In genomic region chr11:12543596-12544415, GRCh38 we compare ENCODE assay signal across 13 cellular contexts.
DNase-seq lines count a peak whose midpoint lies in the region; ATAC-seq and TF ChIP-seq lines count a peak whose summit lies in the region.
"Had no signal": no experiment of that assay in that cellular context is flagged by ENCODE, and none has a peak within 500 bp of the region (broad histone marks: within the 10 kb centered on the region; RNA-seq: fewer than 3 reads in every experiment).

No MANE protein-coding gene starts in this region.

- H3K27ac ChIP-seq in GM23248: no peak overlapping the region
- peak overlapping the region; percentile 58; the same call in 1 of the 2 replicates for H3K27ac ChIP-seq in RWPE1
- H3K27ac ChIP-seq in smooth muscle cell (ENCODE audit: low read depth): no peak overlapping the region

- no peak overlapping the region for H3K9ac ChIP-seq in GM23248
- no peak overlapping the region for H3K9ac ChIP-seq in smooth muscle cell (ENCODE audit: low read depth)

- H3K4me2 ChIP-seq in GM23248 (ENCODE audit: unreplicated experiment) (no peak overlapping the region), smooth muscle cell (no peak overlapping the region)

- H3K27me3 ChIP-seq in GM23248 (replicated peaks; ENCODE audit: insufficient read depth) (no peaks in the 10 kb centered on the region), smooth muscle cell (ENCODE audit: low read depth) (no peaks in the 10 kb centered on the region)

- ATAC-seq in HG03469 (IDR thresholded peaks at IDR 0.05; ENCODE audit: unreplicated experiment): no peak

- in situ Hi-C loops in GM23248 (cut with MboI): no loop called here

- no peaks in the 10 kb centered on the region for H3K36me3 ChIP-seq in GM23248 (ENCODE audit: low read depth)
- no peaks in the 10 kb centered on the region for H3K36me3 ChIP-seq in smooth muscle cell (ENCODE audit: low read depth)

- POLR2A ChIA-PET in RWPE1 (lab: Yijun Ruan, JAX; ENCODE audit: low non-redundant PET): no interaction called here

- CTCF ChIA-PET in RWPE1 (lab: Yijun Ruan, JAX): no interaction called here

- TF ChIP-seq CTCF in RWPE1 (conservative IDR thresholded peaks at IDR 0.05; ENCODE audit: low read depth) (no peak), smooth muscle cell (IDR thresholded peaks at IDR 0.05; ENCODE audit: borderline replicate concordance, insufficient read depth, poor library complexity, severe bottlenecking) (no peak)

- H2AFZ ChIP-seq in GM23248 (no peak overlapping the region), smooth muscle cell (ENCODE audit: low read depth) (no peak overlapping the region)

- WGBS in GM23248 (ENCODE audit: low coverage in 1 of 2, low lambda C conversion rate in 2 of 2, missing lambda C conversion rate in 2 of 2), 2 experiments: 81 to 83% methylated on average over 9 of the region's 9 CpGs
- WGBS in smooth muscle cell (ENCODE audit: low lambda C conversion rate): 83% methylated on average over 9 of the region's 9 CpGs

- H4K20me1 ChIP-seq in GM23248 (ENCODE audit: insufficient read depth): no peaks in the 10 kb centered on the region
- H4K20me1 ChIP-seq in smooth muscle cell (ENCODE audit: low read depth): no peaks in the 10 kb centered on the region

- no peaks in the 10 kb centered on the region for H3K79me2 ChIP-seq in GM23248 (ENCODE audit: insufficient read depth)
- H3K79me2 ChIP-seq in smooth muscle cell (ENCODE audit: low read depth): no peaks in the 10 kb centered on the region

- no peaks in the 10 kb centered on the region for H3K9me2 ChIP-seq in GM23248 (ENCODE audit: insufficient read depth)

- H3K4me3 ChIP-seq in GM23248 (no peak overlapping the region), smooth muscle cell (no peak overlapping the region)

- H3K9me3 ChIP-seq in GM23248 (ENCODE audit: low read depth) (no peaks in the 10 kb centered on the region), smooth muscle cell (replicated peaks; ENCODE audit: low read depth) (no peaks in the 10 kb centered on the region)

- H3F3A ChIP-seq in GM23248 (ENCODE audit: insufficient read depth) (peaks cover 31% of the 10 kb centered on the region), smooth muscle cell (ENCODE audit: low read depth) (peaks cover 20% of the 10 kb centered on the region)

- DNase-seq in A172 (ENCODE audit: low spot score): peak; percentile 13
- peak; percentile 20 for DNase-seq in GM23248
- peak; percentile 56 for DNase-seq in RWPE1 (ENCODE audit: low spot score)
- DNase-seq in kidney glomerular epithelial cell (lab: John Stamatoyannopoulos, UW): peak; percentile 36
- no peak for DNase-seq in NCI-H1694 treated with DMSO at 0.1 percent for 48 hours (lab: John Stamatoyannopoulos, UW)
- DNase-seq in iPS-NIHi7 (ENCODE audit: extremely low spot score): no peak
- DNase-seq in smooth muscle cell (lab: John Stamatoyannopoulos, UW; ENCODE audit: unreplicated experiment): no peak
- DNase-seq: activated CD4-positive, alpha-beta T cell treated with anti-CD3 and anti-CD28 coated beads, Interleukin-2, amount 10 ng/mL, durations not matched to agents 7 days and 5 days; activated naive CD4-positive, alpha-beta T cell treated with Interleukin-2 at 50 U/mL for 16 hours; CD8-positive, alpha-beta memory T cell; NCI-H1930; NCI-H510A treated with DMSO at 0.1 percent for 48 hours had no signal

- H3K4me1 ChIP-seq in GM23248 (ENCODE audit: insufficient read depth) (peaks cover 44% of the 10 kb centered on the region), smooth muscle cell (ENCODE audit: low read depth) (peaks cover 3% of the 10 kb centered on the region)

Comparison
In these comparisons a context has a peak if more than half of its experiments do, and no peak if none do; other contexts are left out.
1. DNase-seq: peak in A172 (single experiment), GM23248 (single experiment), RWPE1 (single experiment) and kidney glomerular epithelial cell (single experiment); none in NCI-H1694 treated with DMSO at 0.1 percent for 48 hours (single experiment), iPS-NIHi7 (single experiment) and smooth muscle cell (single experiment).